20 cellular contexts compared by ENCODE assay signal in genomic region chr16:4106516-4106915, GRCh38.
"Had no signal": no experiment of that assay in that cellular context is flagged by ENCODE, and none has a peak within 500 bp of the region (broad histone marks: within the 10 kb centered on the region; RNA-seq: fewer than 3 reads in every experiment).

No MANE protein-coding gene starts in this region.

- H3K27ac ChIP-seq: epithelial cell of prostate, esophagus muscularis mucosa, gastroesophageal sphincter, left ventricle myocardium inferior, parathyroid adenoma, prostate gland, spleen, transverse colon had no signal

- H3K4me1 ChIP-seq: prostate gland had no signal

- H3K36me3 ChIP-seq: prostate gland, transverse colon had no signal

- H3K9me3 ChIP-seq: esophagus muscularis mucosa, gastroesophageal sphincter, left ventricle myocardium inferior, mucosa of descending colon, prostate gland, spleen, transverse colon had no signal

- DNase-seq: effector memory CD4-positive, alpha-beta T cell; kidney; left cardiac atrium; left ventricle myocardium inferior; naive thymus-derived CD8-positive, alpha-beta T cell; retina; stimulated activated CD4-positive, alpha-beta T cell treated with anti-CD3 and anti-CD28 coated beads, Interleukin-15, amount 100 ng/mL, for 24 hours; stimulated activated CD4-positive, alpha-beta T cell treated with anti-CD3 and anti-CD28 coated beads, Interleukin-1b, Interleukin-23, amount 100 ng/mL, for 48 hours; stimulated activated CD4-positive, alpha-beta T cell treated with anti-CD3 and anti-CD28 coated beads, Interleukin-4, amount 100 ng/mL, for 24 hours; transverse colon had no signal

- H3K9ac ChIP-seq: parathyroid adenoma had no signal

- ATAC-seq: gastroesophageal sphincter; left cardiac atrium; mucosa of descending colon; naive thymus-derived CD8-positive, alpha-beta T cell; sciatic nerve; stimulated activated memory B cell treated with anti-CD40 and anti-IgM and Interleukin-4, amounts not matched to agents 10 μg/mL and 1 μg/mL and 100 μg/mL, for 72 hours had no signal

- H3K4me3 ChIP-seq: esophagus muscularis mucosa, gastroesophageal sphincter, left ventricle myocardium inferior, lung, mucosa of descending colon, prostate gland, spleen, transverse colon had no signal

- H3K27me3 ChIP-seq: esophagus muscularis mucosa, gastroesophageal sphincter, spleen, transverse colon had no signal
